30 cellular contexts compared by ENCODE assay signal in genomic region chr17:40633871-40634270, GRCh38. TPM values are rescaled to one million over a fixed set of nuclear protein-coding genes. Genes with fewer than 3 reads are reported as not detected.
DNase-seq lines count a peak whose midpoint lies in the region; ATAC-seq, FAIRE-seq and TF ChIP-seq lines count a peak whose summit lies in the region.
"Had no signal": no experiment of that assay in that cellular context is flagged by ENCODE, and none has a peak within 500 bp of the region (broad histone marks: within the 10 kb centered on the region; RNA-seq: fewer than 3 reads in every experiment).

No MANE protein-coding gene starts in this region.

- no peaks in the 10 kb centered on the region for H3K4me1 ChIP-seq in SJCRH30
- no peaks in the 10 kb centered on the region for H3K4me1 ChIP-seq in keratinocyte (ENCODE audit: control insufficient read depth, extremely low read depth, insufficient read depth, low read length)
- H3K4me1 ChIP-seq: lower lobe of right lung, prostate gland, vagina had no signal

- no peak overlapping the region for H3K4me3 ChIP-seq in SJCRH30
- no peak overlapping the region for H3K4me3 ChIP-seq in keratinocyte (ENCODE audit: control insufficient read depth in 2 of 3, extremely low read depth in 1 of 3, insufficient read depth in 2 of 3, low read depth in 1 of 3, low read length in 3 of 3)
- H3K4me3 ChIP-seq: heart left ventricle, lower lobe of right lung, prostate gland, sigmoid colon, vagina had no signal

- dilution Hi-C loops in keratinocyte (cut with MboI; ENCODE audit: extremely low pct_ligation_motif_present, low sequenced_read_pairs): no loop called here

- peaks cover 18 to 22% of the 10 kb centered on the region in 2 donors for H3K4me1 Mint-ChIP-seq in natural killer cell treated with Interleukin-12 subunit alpha and Interleukin-12 subunit beta and Interleukin-15 and Interleukin-18, amount 100 ng/mL, for 72 hours (ENCODE audit: low read depth in 2 of 2)
- H3K4me1 Mint-ChIP-seq in natural killer cell: peaks cover 11 to 12% of the 10 kb centered on the region in 2 donors
- H3K4me1 Mint-ChIP-seq in stimulated activated memory B cell treated with anti-CD40 and anti-IgM and Interleukin-4, amounts not matched to agents 10 μg/mL and 1 μg/mL and 100 μg/mL, for 72 hours: no peaks in the 10 kb centered on the region

- no peak overlapping the region for H3K4me3 Mint-ChIP-seq in natural killer cell treated with Interleukin-12 subunit alpha and Interleukin-12 subunit beta and Interleukin-15 and Interleukin-18, amount 100 ng/mL, for 72 hours
- H3K4me3 Mint-ChIP-seq in natural killer cell: no peak overlapping the region
- no peak overlapping the region for H3K4me3 Mint-ChIP-seq in stimulated activated memory B cell treated with anti-CD40 and anti-IgM and Interleukin-4, amounts not matched to agents 10 μg/mL and 1 μg/mL and 100 μg/mL, for 72 hours
- H3K4me3 Mint-ChIP-seq: CD14-positive monocyte had no signal

- H3K27ac Mint-ChIP-seq in natural killer cell treated with Interleukin-12 subunit alpha and Interleukin-12 subunit beta and Interleukin-15 and Interleukin-18, amount 100 ng/mL, for 72 hours: peak overlapping the region; percentile 36 to 54
- H3K27ac Mint-ChIP-seq in natural killer cell: peak overlapping the region in 1 of 2 donors; percentile 31
- H3K27ac Mint-ChIP-seq in stimulated activated memory B cell treated with anti-CD40 and anti-IgM and Interleukin-4, amounts not matched to agents 10 μg/mL and 1 μg/mL and 100 μg/mL, for 72 hours: peak overlapping the region; percentile 62

- H3K79me2 ChIP-seq in keratinocyte (ENCODE audit: control insufficient read depth, insufficient read depth, low read length): peaks cover 1% of the 10 kb centered on the region

- H3K4me2 ChIP-seq in keratinocyte (ENCODE audit: control insufficient read depth, extremely low read depth, insufficient read depth, low read depth, low read length): no peak overlapping the region

- no peaks in the 10 kb centered on the region for H4K20me1 ChIP-seq in keratinocyte (ENCODE audit: control insufficient read depth, extremely low read depth, insufficient read depth, low read length)

- H3K9ac ChIP-seq in keratinocyte (ENCODE audit: control insufficient read depth, extremely low read depth, insufficient read depth, low read length): no peak overlapping the region

- DNase-seq in natural killer cell treated with Interleukin-12 subunit alpha and Interleukin-12 subunit beta and Interleukin-15 and Interleukin-18, amount 100 ng/mL, for 72 hours (ENCODE audit: low spot score): no peak
- DNase-seq in natural killer cell (no peak), SJCRH30 (no peak), keratinocyte (ENCODE audit: low read depth, low spot score) (no peak), NCI-H2196 treated with DMSO at 0.1 percent for 48 hours (lab: John Stamatoyannopoulos, UW; ENCODE audit: unreplicated experiment) (no peak)
- no peak for DNase-seq in stimulated activated CD4-positive, alpha-beta T cell treated with anti-CD3 and anti-CD28 coated beads, Interleukin-2, amount 100 ng/mL, for 24 hours
- DNase-seq: activated CD4-positive, alpha-beta T cell treated with anti-CD3 and anti-CD28 coated beads, Interleukin-2, amount 50 U/mL, for 1 hour; activated CD8-positive, alpha-beta memory T cell treated with anti-CD3 and anti-CD28 coated beads, Interleukin-2, amount 50 U/mL, for 48 hours; amygdala; effector CD8-positive, alpha-beta T cell; erythroblast; heart left ventricle; kidney glomerular epithelial cell; lower lobe of right lung; nucleus accumbens; OCI-M1; sigmoid colon; stimulated activated naive CD8-positive, alpha-beta T cell treated with anti-CD3 and anti-CD28 coated beads, Interleukin-15, Interleukin-2, amounts not matched to agents 100 U/mL and 50 U/mL, for 24 hours had no signal

- no peak for FAIRE-seq in keratinocyte (lab: Jason Lieb, UNC)
- FAIRE-seq: colon, D721Med, GM12891, H1 had no signal

- no peak for TF ChIP-seq CTCF in natural killer cell (IDR thresholded peaks at IDR 0.05)
- no peak for TF ChIP-seq CTCF in keratinocyte (optimal IDR thresholded peaks at IDR 0.05 in 1 of 3, IDR thresholded peaks at IDR 0.05 in 1 of 3, conservative IDR thresholded peaks at IDR 0.05 in 1 of 3; ENCODE audit: extremely low read depth in 1 of 3, insufficient read depth in 2 of 3, low read length in 3 of 3)

- H2AFZ ChIP-seq in keratinocyte (ENCODE audit: control insufficient read depth, low read length): no peak overlapping the region

- H3K36me3 ChIP-seq in SJCRH30: peaks cover 84% of the 10 kb centered on the region
- H3K36me3 ChIP-seq in keratinocyte (ENCODE audit: control insufficient read depth in 2 of 2, extremely low read depth in 1 of 2, insufficient read depth in 2 of 2, low read length in 2 of 2): peaks cover 18 to 52% of the 10 kb centered on the region in 2 experiments
- H3K36me3 ChIP-seq: prostate gland had no signal

- intact Hi-C loops in natural killer cell (cut with micrococcal nuclease): no loop called here

- H3K9me3 ChIP-seq in SJCRH30 (replicated peaks) (no peaks in the 10 kb centered on the region), keratinocyte (ENCODE audit: control insufficient read depth, low read depth, low read length) (no peaks in the 10 kb centered on the region)
- H3K9me3 ChIP-seq: heart left ventricle, lower lobe of right lung, prostate gland, sigmoid colon, vagina had no signal

- no peaks in the 10 kb centered on the region for H3K9me1 ChIP-seq in keratinocyte (ENCODE audit: control insufficient read depth, extremely low read depth, insufficient read depth, low read length)

- H3K27me3 Mint-ChIP-seq in natural killer cell treated with Interleukin-12 subunit alpha and Interleukin-12 subunit beta and Interleukin-15 and Interleukin-18, amount 100 ng/mL, for 72 hours: no peaks in the 10 kb centered on the region
- no peaks in the 10 kb centered on the region for H3K27me3 Mint-ChIP-seq in natural killer cell (ENCODE audit: low read depth in 2 of 2)
- H3K27me3 Mint-ChIP-seq in stimulated activated memory B cell treated with anti-CD40 and anti-IgM and Interleukin-4, amounts not matched to agents 10 μg/mL and 1 μg/mL and 100 μg/mL, for 72 hours: no peaks in the 10 kb centered on the region

- no peak for ATAC-seq in natural killer cell treated with Interleukin-12 subunit alpha and Interleukin-12 subunit beta and Interleukin-15 and Interleukin-18, amount 100 ng/mL, for 72 hours
- ATAC-seq in natural killer cell: no peak
- no peak for ATAC-seq in stimulated activated memory B cell treated with anti-CD40 and anti-IgM and Interleukin-4, amounts not matched to agents 10 μg/mL and 1 μg/mL and 100 μg/mL, for 72 hours
- no peak for ATAC-seq in GM19463 (IDR thresholded peaks at IDR 0.05; ENCODE audit: unreplicated experiment)
- ATAC-seq: heart left ventricle; lower lobe of right lung; stimulated activated naive CD8-positive, alpha-beta T cell treated with anti-CD3 and anti-CD28 coated beads, Interleukin-15, Interleukin-2, amounts not matched to agents 100 U/mL and 50 U/mL, for 24 hours had no signal

- H3K27me3 ChIP-seq in SJCRH30: no peaks in the 10 kb centered on the region
- H3K27me3 ChIP-seq in keratinocyte (ENCODE audit: control insufficient read depth, extremely low read depth, insufficient read depth, low read length): no peaks in the 10 kb centered on the region
- H3K27me3 ChIP-seq: heart left ventricle, sigmoid colon, vagina had no signal

- no peaks in the 10 kb centered on the region for H3K9me3 Mint-ChIP-seq in natural killer cell treated with Interleukin-12 subunit alpha and Interleukin-12 subunit beta and Interleukin-15 and Interleukin-18, amount 100 ng/mL, for 72 hours
- H3K9me3 Mint-ChIP-seq in natural killer cell: no peaks in the 10 kb centered on the region
- H3K9me3 Mint-ChIP-seq in stimulated activated memory B cell treated with anti-CD40 and anti-IgM and Interleukin-4, amounts not matched to agents 10 μg/mL and 1 μg/mL and 100 μg/mL, for 72 hours: no peaks in the 10 kb centered on the region
- H3K9me3 Mint-ChIP-seq: CD14-positive monocyte had no signal

- H3K27ac ChIP-seq in SJCRH30: peak overlapping the region; percentile 29; the same call in 1 of the 2 replicates
- peak overlapping the region; percentile 9 for H3K27ac ChIP-seq in keratinocyte (ENCODE audit: control insufficient read depth, insufficient read depth, low read length)
- H3K27ac ChIP-seq: heart left ventricle, lower lobe of right lung, prostate gland, sigmoid colon, vagina had no signal

- H3K36me3 Mint-ChIP-seq in natural killer cell treated with Interleukin-12 subunit alpha and Interleukin-12 subunit beta and Interleukin-15 and Interleukin-18, amount 100 ng/mL, for 72 hours: peaks cover 42% of the 10 kb centered on the region
- peaks cover 42% of the 10 kb centered on the region for H3K36me3 Mint-ChIP-seq in natural killer cell
- H3K36me3 Mint-ChIP-seq in stimulated activated memory B cell treated with anti-CD40 and anti-IgM and Interleukin-4, amounts not matched to agents 10 μg/mL and 1 μg/mL and 100 μg/mL, for 72 hours: peaks cover 62% of the 10 kb centered on the region

RNA-seq across cellular contexts. Expression of gene SMARCE1, which starts 13.7 kb away (rescaled TPM):
- total RNA-seq in natural killer cell treated with Interleukin-12 subunit alpha and Interleukin-12 subunit beta and Interleukin-15 and Interleukin-18, amount 100 ng/mL, for 72 hours: 10 to 100 TPM; 76.2 to 94.6 TPM
- 100 to 1,000 TPM in 2 of 3 donors, 10 to 100 TPM in 1; 87.8 to 102 (median 101) TPM for total RNA-seq in natural killer cell
- total RNA-seq in SJCRH30 (2014; rRNA removed; shearing (Covaris generic)): 129 and 139 TPM in 2 replicates
- 38.9 to 60.6 TPM (median 58.4 TPM) in 3 replicates for polyA plus RNA-seq in keratinocyte
- polyA plus RNA-seq in keratinocyte (2011; ENCODE audit: low read depth): 131 TPM
- 44.4 and 57.0 TPM in 2 replicates for polyA plus RNA-seq in keratinocyte (2011; cell fraction: cytosol; rRNA removed)
- 32.3 and 40.1 TPM in 2 replicates for polyA plus RNA-seq in keratinocyte (2011; cell fraction: nucleus; rRNA removed)
- 42.3 and 91.8 TPM in 2 replicates for polyA plus RNA-seq in keratinocyte (2012; ENCODE audit: low replicate concordance)
- polyA minus RNA-seq in keratinocyte: 16.5 to 41.6 TPM (median 25.3 TPM) in 3 replicates
- polyA minus RNA-seq in keratinocyte (2011; cell fraction: cytosol; rRNA and poly(A)+ RNA removed): 12.7 TPM
- polyA minus RNA-seq in keratinocyte (2011; cell fraction: nucleus; rRNA and poly(A)+ RNA removed): 9.3 and 20.3 TPM in 2 replicates

RNA-seq across cellular contexts. Expression of gene KRT222, which starts 31.1 kb away (rescaled TPM):
- total RNA-seq in natural killer cell treated with Interleukin-12 subunit alpha and Interleukin-12 subunit beta and Interleukin-15 and Interleukin-18, amount 100 ng/mL, for 72 hours: not detected
- total RNA-seq in natural killer cell: not detected
- not detected in 2 replicates for total RNA-seq in SJCRH30 (2014; rRNA removed; shearing (Covaris generic))
- polyA plus RNA-seq in keratinocyte: 0.45 to 0.76 TPM (median 0.49 TPM) in 3 replicates
- 0.64 TPM for polyA plus RNA-seq in keratinocyte (2011; ENCODE audit: low read depth)
- polyA plus RNA-seq in keratinocyte (2011; cell fraction: cytosol; rRNA removed): 0.48 and 0.66 TPM in 2 replicates
- 0.47 and 0.63 TPM in 2 replicates for polyA plus RNA-seq in keratinocyte (2011; cell fraction: nucleus; rRNA removed)
- polyA plus RNA-seq in keratinocyte (2012; ENCODE audit: low replicate concordance): 0.34 TPM in 1 of 2 replicates, not detected in the other
- polyA minus RNA-seq in keratinocyte: 0.19 TPM in 1 of 3 replicates, not detected in the others
- polyA minus RNA-seq in keratinocyte (2011; cell fraction: cytosol; rRNA and poly(A)+ RNA removed): not detected
- polyA minus RNA-seq in keratinocyte (2011; cell fraction: nucleus; rRNA and poly(A)+ RNA removed): not detected in 2 replicates
- total RNA-seq: Daoy, fibroblast of villous mesenchyme, NCI-H460, vagina had no signal
- polyA plus RNA-seq: CD14-positive monocyte, heart left ventricle had no signal
